Comparison of ENCODE assay signal across 8 cellular contexts in genomic region chr1:108570128-108570527, GRCh38. TPM values are rescaled to one million over a fixed set of nuclear protein-coding genes. Genes with fewer than 3 reads are reported as not detected.
DNase-seq lines count a peak whose midpoint lies in the region; ATAC-seq and TF ChIP-seq lines count a peak whose summit lies in the region.

No MANE protein-coding gene starts in this region.

- H3K36me3 ChIP-seq in colonic mucosa, result no peaks in the 10 kb centered on the region
- H3K36me3 ChIP-seq in neutrophil, result no peaks in the 10 kb centered on the region

- no peak overlapping the region for H3K9ac ChIP-seq in colonic mucosa (ENCODE audit: low read depth in 2 of 2, low read length in 2 of 2)

- TF ChIP-seq CTCF in colonic mucosa (IDR thresholded peaks at IDR 0.05) (peak; percentile 30), neutrophil (IDR thresholded peaks at IDR 0.05) (no peak)

- intact Hi-C loops in colonic mucosa (cut with DNase I), result no loop called here

- H3K9me3 ChIP-seq in colonic mucosa, result no peaks in the 10 kb centered on the region
- H3K9me3 ChIP-seq in neutrophil, result no peaks in the 10 kb centered on the region

- H3K4me1 ChIP-seq in colonic mucosa (no peaks in the 10 kb centered on the region), neutrophil (ENCODE audit: control insufficient read depth in 1 of 2, insufficient read depth in 1 of 2, low read depth in 1 of 2, low read length in 1 of 2) (peaks cover 25 to 26% of the 10 kb centered on the region in 2 experiments)

- DNase-seq in DMS 273 treated with DMSO at 0.1 percent for 48 hours (lab: John Stamatoyannopoulos, UW), result peak; percentile 9
- DNase-seq in NOMO-1 treated with DMSO at 0.1 percent for 48 hours (lab: John Stamatoyannopoulos, UW; ENCODE audit: unreplicated experiment), result peak; percentile 60
- no peak for DNase-seq in colonic mucosa
- DNase-seq in stimulated activated CD4-positive, alpha-beta T cell treated with anti-CD3 and anti-CD28 coated beads, Interleukin-4, amount 100 ng/mL, for 4 hours, result no peak
- DNase-seq in NCI-H146 (lab: John Stamatoyannopoulos, UW), result no peak

- H3K27me3 ChIP-seq in colonic mucosa (no peaks in the 10 kb centered on the region), neutrophil (no peaks in the 10 kb centered on the region)

- H3K27ac ChIP-seq in colonic mucosa (no peak overlapping the region), neutrophil (peak overlapping the region; percentile 60)

- ATAC-seq in GM19035 (IDR thresholded peaks at IDR 0.05; ENCODE audit: unreplicated experiment) (peak; percentile 99), HG03066 (IDR thresholded peaks at IDR 0.05; ENCODE audit: low read depth, unreplicated experiment) (peak; percentile 98)

- no peak overlapping the region for H3K4me3 ChIP-seq in colonic mucosa
- H3K4me3 ChIP-seq in neutrophil (ENCODE audit: low read depth in 1 of 2, low read length in 1 of 2), result no peak overlapping the region

RNA-seq across cellular contexts. Expression of gene EEIG2, which starts 10.2 kb away (rescaled TPM):
- 10 to 100 TPM; 32.8 to 42.8 TPM for total RNA-seq in colonic mucosa

Comparison
In these comparisons a context has a peak if more than half of its experiments do, and no peak if none do; other contexts are left out.
1. DNase-seq: peak in DMS 273 treated with DMSO at 0.1 percent for 48 hours (single experiment) and NOMO-1 treated with DMSO at 0.1 percent for 48 hours (single experiment); none in colonic mucosa (single experiment), stimulated activated CD4-positive, alpha-beta T cell treated with anti-CD3 and anti-CD28 coated beads, Interleukin-4, amount 100 ng/mL, for 4 hours (0 of 2) and NCI-H146 (single experiment).